In genomic region chr14:102182901-102183619, GRCh38 we compare ENCODE assay signal across 13 cellular contexts. TPM values are rescaled to one million over a fixed set of nuclear protein-coding genes. Genes with fewer than 3 reads are reported as not detected.
DNase-seq lines count a peak whose midpoint lies in the region; ATAC-seq and TF ChIP-seq lines count a peak whose summit lies in the region.
"Had no signal": no experiment of that assay in that cellular context is flagged by ENCODE, and none has a peak within 500 bp of the region (broad histone marks: within the 10 kb centered on the region; RNA-seq: fewer than 3 reads in every experiment).

No MANE protein-coding gene starts in this region.

- H3K36me3 Mint-ChIP-seq in activated naive CD4-positive, alpha-beta T cell treated with anti-CD3 and anti-CD28 coated beads, Interleukin-2, amount 50 U/mL, for 72 hours: no peaks in the 10 kb centered on the region
- H3K36me3 Mint-ChIP-seq in activated naive CD4-positive, alpha-beta T cell treated with anti-CD3 and anti-CD28 coated beads, Interleukin-2, amount 10 ng/mL, durations not matched to agents 7 days and 5 days: no peaks in the 10 kb centered on the region
- H3K36me3 Mint-ChIP-seq in mesothelial cell of epicardium: no peaks in the 10 kb centered on the region
- peaks cover 16% of the 10 kb centered on the region for H3K36me3 Mint-ChIP-seq in type B pancreatic cell

- DNase-seq in activated naive CD4-positive, alpha-beta T cell treated with anti-CD3 and anti-CD28 coated beads, Interleukin-2, amount 50 U/mL, for 72 hours (ENCODE audit: low spot score in 2 of 2): no peak
- no peak for DNase-seq in activated naive CD4-positive, alpha-beta T cell treated with anti-CD3 and anti-CD28 coated beads, Interleukin-2, amount 10 ng/mL, durations not matched to agents 7 days and 5 days
- peak; percentile 34 for DNase-seq in astrocyte of the hippocampus (ENCODE audit: low read depth, low spot score)
- DNase-seq in mesothelial cell of epicardium (ENCODE audit: low spot score in 2 of 2, unreplicated experiment in 2 of 2): no peak
- DNase-seq in type B pancreatic cell (ENCODE audit: extremely low spot score, unreplicated experiment): no peak
- no peak for DNase-seq in DMS114 treated with DMSO at 0.1 percent for 48 hours (lab: John Stamatoyannopoulos, UW; ENCODE audit: unreplicated experiment)
- no peak for DNase-seq in BE2C
- DNase-seq: activated gamma-delta T cell treated with Interleukin-2 at 50 U/mL for 16 hours; AML-193; DMS79; NCI-H2107; stimulated activated CD4-positive, alpha-beta T cell treated with anti-CD3 and anti-CD28 coated beads, Interleukin-1b, Interleukin-23, amount 100 ng/mL, for 48 hours had no signal

- no peaks in the 10 kb centered on the region for H3K27me3 Mint-ChIP-seq in activated naive CD4-positive, alpha-beta T cell treated with anti-CD3 and anti-CD28 coated beads, Interleukin-2, amount 10 ng/mL, durations not matched to agents 7 days and 5 days
- H3K27me3 Mint-ChIP-seq in mesothelial cell of epicardium (ENCODE audit: low read depth): no peaks in the 10 kb centered on the region
- no peaks in the 10 kb centered on the region for H3K27me3 Mint-ChIP-seq in type B pancreatic cell

- H3K27ac Mint-ChIP-seq in activated naive CD4-positive, alpha-beta T cell treated with anti-CD3 and anti-CD28 coated beads, Interleukin-2, amount 50 U/mL, for 72 hours: peak overlapping the region; percentile 80 to 89
- no peak overlapping the region for H3K27ac Mint-ChIP-seq in activated naive CD4-positive, alpha-beta T cell treated with anti-CD3 and anti-CD28 coated beads, Interleukin-2, amount 10 ng/mL, durations not matched to agents 7 days and 5 days
- peak overlapping the region; percentile 54 for H3K27ac Mint-ChIP-seq in mesothelial cell of epicardium
- peak overlapping the region; percentile 37 for H3K27ac Mint-ChIP-seq in type B pancreatic cell

- CTCF ChIA-PET in activated naive CD4-positive, alpha-beta T cell treated with anti-CD3 and anti-CD28 coated beads, Interleukin-2, amount 10 ng/mL, durations not matched to agents 7 days and 5 days (lab: Charles Lee): no interaction called here

- ATAC-seq in activated naive CD4-positive, alpha-beta T cell treated with anti-CD3 and anti-CD28 coated beads, Interleukin-2, amount 50 U/mL, for 72 hours: no peak
- ATAC-seq in GM18505 (IDR thresholded peaks at IDR 0.05; ENCODE audit: unreplicated experiment): no peak

- H3K4me1 ChIP-seq in BE2C: peaks cover 18% of the 10 kb centered on the region

- no peak overlapping the region for H3K4me3 ChIP-seq in BE2C (ENCODE audit: low read depth, low read length)

- H3K36me3 ChIP-seq in BE2C: no peaks in the 10 kb centered on the region

- H3K27me3 ChIP-seq in BE2C: no peaks in the 10 kb centered on the region

- no peaks in the 10 kb centered on the region for H3K9me3 Mint-ChIP-seq in activated naive CD4-positive, alpha-beta T cell treated with anti-CD3 and anti-CD28 coated beads, Interleukin-2, amount 50 U/mL, for 72 hours
- H3K9me3 Mint-ChIP-seq in activated naive CD4-positive, alpha-beta T cell treated with anti-CD3 and anti-CD28 coated beads, Interleukin-2, amount 10 ng/mL, durations not matched to agents 7 days and 5 days: no peaks in the 10 kb centered on the region
- H3K9me3 Mint-ChIP-seq in mesothelial cell of epicardium (no peaks in the 10 kb centered on the region), type B pancreatic cell (no peaks in the 10 kb centered on the region)

- TF ChIP-seq CTCF in mesothelial cell of epicardium (IDR thresholded peaks at IDR 0.05; ENCODE audit: unreplicated experiment): no peak
- no peak for TF ChIP-seq CTCF in type B pancreatic cell (conservative IDR thresholded peaks at IDR 0.05)
- no peak for TF ChIP-seq CTCF in BE2C (IDR thresholded peaks at IDR 0.05; ENCODE audit: low read depth, low read length)

- peaks cover 3% of the 10 kb centered on the region for H3K4me1 Mint-ChIP-seq in activated naive CD4-positive, alpha-beta T cell treated with anti-CD3 and anti-CD28 coated beads, Interleukin-2, amount 10 ng/mL, durations not matched to agents 7 days and 5 days
- H3K4me1 Mint-ChIP-seq in mesothelial cell of epicardium (peaks cover 59% of the 10 kb centered on the region), type B pancreatic cell (ENCODE audit: unreplicated experiment) (peaks cover 69% of the 10 kb centered on the region)

- H3K4me3 Mint-ChIP-seq in activated naive CD4-positive, alpha-beta T cell treated with anti-CD3 and anti-CD28 coated beads, Interleukin-2, amount 10 ng/mL, durations not matched to agents 7 days and 5 days: no peak overlapping the region
- H3K4me3 Mint-ChIP-seq in mesothelial cell of epicardium: no peak overlapping the region
- H3K4me3 Mint-ChIP-seq in type B pancreatic cell: peak overlapping the region; percentile 26

- H3K9me3 ChIP-seq in BE2C: no peaks in the 10 kb centered on the region

- no peak for TF ChIP-seq POLR2A in GM18505 (IDR thresholded peaks at IDR 0.05; ENCODE audit: borderline replicate concordance, extremely low read depth, insufficient read depth, insufficient read length)

RNA-seq across cellular contexts. Expression of gene WDR20, which starts 43.4 kb away (rescaled TPM):
- total RNA-seq in activated naive CD4-positive, alpha-beta T cell treated with anti-CD3 and anti-CD28 coated beads, Interleukin-2, amount 50 U/mL, for 72 hours: 10 to 100 TPM; 30.1 to 34.2 TPM
- 39.2 to 41.5 TPM (median 39.5 TPM) in 3 replicates for total RNA-seq in mesothelial cell of epicardium
- 33.4 and 49.7 TPM in 2 replicates for total RNA-seq in type B pancreatic cell (ENCODE audit: low replicate concordance)
- 37.3 TPM for polyA plus RNA-seq in BE2C (2012; ENCODE audit: insufficient read depth, insufficient read length, low read depth)
